In genomic region chr10:22324893-22325271, GRCh38 we compare ENCODE assay signal across 9 cellular contexts. TPM values are rescaled to one million over a fixed set of nuclear protein-coding genes. Genes with fewer than 3 reads are reported as not detected.
DNase-seq lines count a peak whose midpoint lies in the region; ATAC-seq and TF ChIP-seq lines count a peak whose summit lies in the region.
"Had no signal": no experiment of that assay in that cellular context is flagged by ENCODE, and none has a peak within 500 bp of the region (broad histone marks: within the 10 kb centered on the region; RNA-seq: fewer than 3 reads in every experiment).

No MANE protein-coding gene starts in this region.

- peak overlapping the region; percentile 88 for H3K4me3 Mint-ChIP-seq in HFFc6
- peak overlapping the region; percentile 90 for H3K4me3 Mint-ChIP-seq in activated CD8-positive, alpha-beta T cell treated with anti-CD3 and anti-CD28 coated beads for 36 hours
- H3K4me3 Mint-ChIP-seq in stimulated activated naive B cell treated with anti-CD40 and anti-IgM and Interleukin-4, amounts not matched to agents 10 μg/mL and 1 μg/mL and 100 μg/mL, for 72 hours = peak overlapping the region; percentile 82 to 84

- H3K9me3 ChIP-seq in iPS-20b (ENCODE audit: insufficient read depth, low read depth, low read length) = no peaks in the 10 kb centered on the region

- no peak overlapping the region for H3K27ac ChIP-seq in iPS-20b (ENCODE audit: low read length)

- H3K27me3 Mint-ChIP-seq in HFFc6 (ENCODE audit: insufficient read depth) = peaks cover 17% of the 10 kb centered on the region
- H3K27me3 Mint-ChIP-seq in activated CD8-positive, alpha-beta T cell treated with anti-CD3 and anti-CD28 coated beads for 36 hours = peaks cover 44% of the 10 kb centered on the region
- no peaks in the 10 kb centered on the region for H3K27me3 Mint-ChIP-seq in stimulated activated naive B cell treated with anti-CD40 and anti-IgM and Interleukin-4, amounts not matched to agents 10 μg/mL and 1 μg/mL and 100 μg/mL, for 72 hours

- H3K27ac Mint-ChIP-seq in HFFc6 = peak overlapping the region; percentile 70
- H3K27ac Mint-ChIP-seq in activated CD8-positive, alpha-beta T cell treated with anti-CD3 and anti-CD28 coated beads for 36 hours = peak overlapping the region; percentile 4
- H3K27ac Mint-ChIP-seq in stimulated activated naive B cell treated with anti-CD40 and anti-IgM and Interleukin-4, amounts not matched to agents 10 μg/mL and 1 μg/mL and 100 μg/mL, for 72 hours = peak overlapping the region; percentile 92

- intact Hi-C loops in activated CD8-positive, alpha-beta T cell treated with anti-CD3 and anti-CD28 coated beads for 36 hours (cut with micrococcal nuclease) = loop anchor here (5.0 kb wide), 1 partner anchor 112 kb away; no protein-coding TSS in a partner anchor

- H3K36me3 Mint-ChIP-seq in HFFc6 (ENCODE audit: low read depth) = peaks cover 16% of the 10 kb centered on the region; the same call in 1 of the 2 replicates
- H3K36me3 Mint-ChIP-seq in activated CD8-positive, alpha-beta T cell treated with anti-CD3 and anti-CD28 coated beads for 36 hours (ENCODE audit: low read depth) = peaks cover 23% of the 10 kb centered on the region
- H3K36me3 Mint-ChIP-seq in stimulated activated naive B cell treated with anti-CD40 and anti-IgM and Interleukin-4, amounts not matched to agents 10 μg/mL and 1 μg/mL and 100 μg/mL, for 72 hours = peaks cover 10 to 20% of the 10 kb centered on the region in 2 donors

- peak overlapping the region; percentile 75 for H3K4me3 ChIP-seq in iPS-20b (ENCODE audit: low read length)

- no peak for TF ChIP-seq CTCF in HFFc6 (IDR thresholded peaks at IDR 0.05)
- TF ChIP-seq CTCF in activated CD8-positive, alpha-beta T cell treated with anti-CD3 and anti-CD28 coated beads for 36 hours (IDR thresholded peaks at IDR 0.05) = no peak

- peaks cover 28% of the 10 kb centered on the region; the same call in 1 of the 2 replicates for H3K4me1 ChIP-seq in iPS-20b (ENCODE audit: insufficient read depth, low read length)

- peaks cover 47% of the 10 kb centered on the region for H3K4me1 Mint-ChIP-seq in HFFc6 (ENCODE audit: low read depth)
- peaks cover 36% of the 10 kb centered on the region for H3K4me1 Mint-ChIP-seq in activated CD8-positive, alpha-beta T cell treated with anti-CD3 and anti-CD28 coated beads for 36 hours (ENCODE audit: low read depth)
- peaks cover 26 to 47% of the 10 kb centered on the region in 2 donors for H3K4me1 Mint-ChIP-seq in stimulated activated naive B cell treated with anti-CD40 and anti-IgM and Interleukin-4, amounts not matched to agents 10 μg/mL and 1 μg/mL and 100 μg/mL, for 72 hours

- ATAC-seq in activated CD8-positive, alpha-beta T cell treated with anti-CD3 and anti-CD28 coated beads for 36 hours = no peak
- ATAC-seq in stimulated activated naive B cell treated with anti-CD40 and anti-IgM and Interleukin-4, amounts not matched to agents 10 μg/mL and 1 μg/mL and 100 μg/mL, for 72 hours (replicated peaks) = no peak
- ATAC-seq in left lobe of liver = no peak
- no peak for ATAC-seq in GM19324 (IDR thresholded peaks at IDR 0.05; ENCODE audit: low FRiP score, unreplicated experiment)

- CTCF ChIA-PET in activated CD8-positive, alpha-beta T cell treated with anti-CD3 and anti-CD28 coated beads for 36 hours (lab: Charles Lee) = interaction anchor here (1.7 kb wide), 1 partner anchor 9 kb away, joined by 4 read pairs; the partner anchor contains the start of gene COMMD3

- peaks cover 82% of the 10 kb centered on the region for H3K27me3 ChIP-seq in iPS-20b (ENCODE audit: insufficient read depth, low read length)

- H3K9ac ChIP-seq in iPS-20b (ENCODE audit: low read depth, low read length) = no peak overlapping the region

- H3K9me3 Mint-ChIP-seq in HFFc6 = no peaks in the 10 kb centered on the region
- H3K9me3 Mint-ChIP-seq in activated CD8-positive, alpha-beta T cell treated with anti-CD3 and anti-CD28 coated beads for 36 hours = peaks cover 3% of the 10 kb centered on the region
- no peaks in the 10 kb centered on the region for H3K9me3 Mint-ChIP-seq in stimulated activated naive B cell treated with anti-CD40 and anti-IgM and Interleukin-4, amounts not matched to agents 10 μg/mL and 1 μg/mL and 100 μg/mL, for 72 hours

- POLR2A ChIA-PET in activated CD8-positive, alpha-beta T cell treated with anti-CD3 and anti-CD28 coated beads for 36 hours (lab: Charles Lee) = interaction anchor here (1.3 to 2.1 kb wide), 3 partner anchors 9 to 72 kb away, joined by 4 to 6 read pairs (median 4); partner anchors contain the start of genes COMMD3 and SPAG6

- DNase-seq in HFFc6 (no peak), NCI-H1105 (lab: John Stamatoyannopoulos, UW) (no peak), left lobe of liver (ENCODE audit: low spot score) (no peak), NCI-H69 (lab: John Stamatoyannopoulos, UW) (no peak)
- DNase-seq in activated CD8-positive, alpha-beta T cell treated with anti-CD3 and anti-CD28 coated beads for 36 hours = no peak
- no peak for DNase-seq in stimulated activated naive B cell treated with anti-CD40 and anti-IgM and Interleukin-4, amounts not matched to agents 10 μg/mL and 1 μg/mL and 100 μg/mL, for 72 hours

- H3K36me3 ChIP-seq in iPS-20b (ENCODE audit: insufficient read depth, low read depth, low read length) = peaks cover 5% of the 10 kb centered on the region; the same call in 1 of the 2 replicates

RNA-seq across cellular contexts. Expression of gene BMI1, which starts 4.0 kb away (rescaled TPM):
- total RNA-seq in HFFc6 (2021; fragmentation: NEBNext Ultra II Directional; extraction: Animal tissue kit (Norgen Biotek cat#: 25700)) = 10 to 100 TPM; 34.8 to 51.1 (median 42.3) TPM
- 10 to 100 TPM; 38.7 to 41.4 TPM for total RNA-seq in activated CD8-positive, alpha-beta T cell treated with anti-CD3 and anti-CD28 coated beads for 36 hours
- 25.4 TPM for total RNA-seq in left lobe of liver

RNA-seq across cellular contexts. Expression of gene COMMD3, which starts 8.7 kb away (rescaled TPM):
- 10 to 100 TPM; 39.5 to 47.6 (median 43.8) TPM for total RNA-seq in HFFc6 (2021; fragmentation: NEBNext Ultra II Directional; extraction: Animal tissue kit (Norgen Biotek cat#: 25700))
- 10 to 100 TPM; 64.7 to 68.7 TPM for total RNA-seq in activated CD8-positive, alpha-beta T cell treated with anti-CD3 and anti-CD28 coated beads for 36 hours
- 30.1 TPM for total RNA-seq in left lobe of liver

RNA-seq across cellular contexts. Expression of gene SPAG6, which starts 20.4 kb away (rescaled TPM):
- total RNA-seq in HFFc6 (2021; fragmentation: NEBNext Ultra II Directional; extraction: Animal tissue kit (Norgen Biotek cat#: 25700)) = not detected
- not detected for total RNA-seq in activated CD8-positive, alpha-beta T cell treated with anti-CD3 and anti-CD28 coated beads for 36 hours
- not detected for total RNA-seq in left lobe of liver
- total RNA-seq: dermis microvascular lymphatic vessel endothelial cell had no signal

Comparison
In these comparisons a context has a peak if more than half of its experiments do, and no peak if none do; other contexts are left out.
1. H3K27ac Mint-ChIP-seq: peak in every context shown above with its lines; median percentile 92 in stimulated activated naive B cell treated with anti-CD40 and anti-IgM and Interleukin-4, amounts not matched to agents 10 μg/mL and 1 μg/mL and 100 μg/mL, for 72 hours; 70 in HFFc6; 4 in activated CD8-positive, alpha-beta T cell treated with anti-CD3 and anti-CD28 coated beads for 36 hours.